Comparison of ENCODE assay signal across 11 cellular contexts in the genomic region with DNA sequence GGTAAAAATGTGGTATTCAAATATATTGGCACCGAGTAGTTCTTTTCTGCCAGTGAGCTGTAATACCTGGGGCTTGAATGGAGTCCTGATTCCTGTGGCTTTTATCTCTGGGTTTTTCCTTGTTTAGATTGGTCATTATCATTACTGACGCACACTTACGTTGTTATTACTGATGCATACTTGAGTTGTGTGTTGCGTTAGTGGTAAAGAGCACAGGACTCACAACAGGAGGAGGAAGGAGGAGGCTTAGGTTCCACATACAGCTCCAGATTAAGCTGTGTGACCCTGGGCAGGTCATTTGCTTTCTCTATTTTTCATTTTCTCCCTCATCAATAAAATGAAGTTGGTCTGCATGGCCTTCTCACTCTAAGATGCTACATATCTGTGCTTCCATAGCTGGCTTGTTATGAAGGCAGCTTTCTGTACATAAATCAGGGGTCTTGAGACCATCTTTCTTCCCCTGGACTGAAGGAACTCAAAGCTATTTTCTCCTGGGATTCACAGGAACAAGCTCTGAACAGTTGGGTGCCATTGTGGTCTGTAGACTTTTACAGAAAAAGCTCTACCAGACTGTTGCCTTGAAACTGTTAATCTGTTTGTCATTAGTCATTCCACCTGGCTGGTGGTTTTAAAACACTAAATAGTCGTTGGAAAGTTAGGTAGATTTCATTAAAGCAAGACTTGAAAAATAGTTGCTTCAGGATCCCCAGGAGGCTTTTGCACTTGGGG. TPM values are rescaled to one million over a fixed set of nuclear protein-coding genes. Genes with fewer than 3 reads are reported as not detected.
DNase-seq lines count a peak whose midpoint lies in the region; ATAC-seq and TF ChIP-seq lines count a peak whose summit lies in the region.
"Had no signal": no experiment of that assay in that cellular context is flagged by ENCODE, and none has a peak within 500 bp of the region (broad histone marks: within the 10 kb centered on the region; RNA-seq: fewer than 3 reads in every experiment).

No MANE protein-coding gene starts in this region.

- peak overlapping the region; percentile 65 for H3K4me3 ChIP-seq in GM08714 (ENCODE audit: low read length)
- peak overlapping the region; percentile 87 for H3K4me3 ChIP-seq in OCI-LY7 (ENCODE audit: low read depth, low read length, poor library complexity, severe bottlenecking)
- H3K4me3 ChIP-seq in esophagus squamous epithelium = peak overlapping the region in 3 of 4 donors; percentile 12 to 36 (median 14)
- H3K4me3 ChIP-seq in psoas muscle = peak overlapping the region; percentile 89

- peaks cover 100% of the 10 kb centered on the region for H3K79me2 ChIP-seq in OCI-LY7 (ENCODE audit: insufficient read depth, low read depth, low read length)

- peak overlapping the region; percentile 75 for H3K4me2 ChIP-seq in OCI-LY7 (ENCODE audit: low read length)

- POLR2A ChIA-PET in OCI-LY7 (lab: Charles Lee) = interaction anchor here (0.6 to 2.3 kb wide), 3 partner anchors 10 to 84 kb away, joined by 3 to 7 read pairs (median 4); no protein-coding TSS in a partner anchor

- H3K9me2 ChIP-seq in OCI-LY7 (ENCODE audit: insufficient read depth, low read length) = no peaks in the 10 kb centered on the region

- peaks cover 80% of the 10 kb centered on the region for H3K4me1 ChIP-seq in OCI-LY7 (ENCODE audit: insufficient read depth, low read length, poor library complexity, severe bottlenecking)
- H3K4me1 ChIP-seq in esophagus squamous epithelium = peaks cover 62 to 83% (median 78%) of the 10 kb centered on the region in 3 donors
- peaks cover 73% of the 10 kb centered on the region for H3K4me1 ChIP-seq in psoas muscle

- CTCF ChIA-PET in OCI-LY7 (lab: Charles Lee; ENCODE audit: unreplicated experiment) = no interaction called here

- no peaks in the 10 kb centered on the region; the same call in 1 of the 2 replicates for H3K4me1 Mint-ChIP-seq in HFFc6 (ENCODE audit: low read depth)

- H3K36me3 ChIP-seq in OCI-LY7 (ENCODE audit: insufficient read depth, low read length) (peaks cover 75% of the 10 kb centered on the region), esophagus squamous epithelium (peaks cover 0 to 4% (median 0%) of the 10 kb centered on the region in 3 donors), psoas muscle (ENCODE audit: insufficient read depth in 1 of 2, low read depth in 1 of 2) (no peaks in the 10 kb centered on the region)

- H3K27ac ChIP-seq in OCI-LY7 (ENCODE audit: low read depth, low read length, poor library complexity, severe bottlenecking) (no peak overlapping the region), esophagus squamous epithelium (peak overlapping the region; percentile 59 to 99 (median 74)), psoas muscle (peak overlapping the region; percentile 92)

- no peak overlapping the region for H3K27ac Mint-ChIP-seq in HFFc6
- H3K27ac Mint-ChIP-seq: activated naive CD4-positive, alpha-beta T cell treated with anti-CD3 and anti-CD28 coated beads for 36 hours had no signal

- H3K9me3 ChIP-seq in OCI-LY7 (ENCODE audit: low read length) = no peaks in the 10 kb centered on the region
- no peaks in the 10 kb centered on the region for H3K9me3 ChIP-seq in esophagus squamous epithelium
- H3K9me3 ChIP-seq in psoas muscle = no peaks in the 10 kb centered on the region

- peaks cover 69% of the 10 kb centered on the region for H4K20me1 ChIP-seq in OCI-LY7 (ENCODE audit: insufficient read depth, low read length)

- no peak overlapping the region for H3K4me3 Mint-ChIP-seq in HFFc6
- H3K4me3 Mint-ChIP-seq: activated naive CD4-positive, alpha-beta T cell treated with anti-CD3 and anti-CD28 coated beads for 36 hours had no signal

- 36 to 50% methylated on average over 5 of the region's 5 CpGs for WGBS in esophagus squamous epithelium, 2 donors
- WGBS in psoas muscle, 3 donors = 61 to 74% (median 65%) methylated on average over 5 of the region's 5 CpGs

- no TSS peak for BruUV-seq in OCI-LY7 (replicated peaks; lab: Mats Ljungman, UMichigan)

- DNase-seq in OCI-LY7 (ENCODE audit: low spot score) (no peak), esophagus squamous epithelium (lab: John Stamatoyannopoulos, UW) (no peak), psoas muscle (no peak), HFFc6 (no peak), DMS79 treated with DMSO at 0.1 percent for 48 hours (lab: John Stamatoyannopoulos, UW) (no peak)
- DNase-seq in stimulated activated naive CD4-positive, alpha-beta T cell treated with Interleukin-2 at 50 U/mL for 16 hours (lab: John Stamatoyannopoulos, UW) = no peak
- DNase-seq: NK-92 treated with Interleukin-12 subunit alpha and Interleukin-12 subunit beta, amount 100 ng/mL, for 24 hours; stimulated activated CD4-positive, alpha-beta T cell treated with anti-CD3 and anti-CD28 coated beads, Interleukin-4, amount 100 ng/mL, for 24 hours had no signal

- H2AFZ ChIP-seq in OCI-LY7 (ENCODE audit: low read length) = no peak overlapping the region

- no peaks in the 10 kb centered on the region for H3K27me3 Mint-ChIP-seq in HFFc6 (ENCODE audit: insufficient read depth)

- no peak for TF ChIP-seq POLR2A in esophagus squamous epithelium (IDR thresholded peaks at IDR 0.05)

- ATAC-seq in psoas muscle (no peak), HG03135 (IDR thresholded peaks at IDR 0.05; ENCODE audit: unreplicated experiment) (no peak)

- no peaks in the 10 kb centered on the region for H3K27me3 ChIP-seq in esophagus squamous epithelium
- H3K27me3 ChIP-seq in psoas muscle (ENCODE audit: insufficient read depth in 3 of 3, low read length in 2 of 3) = no peaks in the 10 kb centered on the region

- TF ChIP-seq CTCF in OCI-LY7 (conservative IDR thresholded peaks at IDR 0.05; ENCODE audit: low read length) (no peak), esophagus squamous epithelium (IDR thresholded peaks at IDR 0.05) (no peak), psoas muscle (IDR thresholded peaks at IDR 0.05) (no peak), HFFc6 (IDR thresholded peaks at IDR 0.05) (no peak)

- H3K9me3 Mint-ChIP-seq in HFFc6 = no peaks in the 10 kb centered on the region
- H3K9me3 Mint-ChIP-seq: activated naive CD4-positive, alpha-beta T cell treated with anti-CD3 and anti-CD28 coated beads for 36 hours had no signal

- intact Hi-C loops in OCI-LY7 (cut with micrococcal nuclease; ENCODE audit: unreplicated experiment) (no loop called here), esophagus squamous epithelium (cut with DNase I) (no loop called here), psoas muscle (cut with DNase I) (loop anchor here in 1 of 2 donors (10.0 kb wide), 1 partner anchor 63 kb away; no protein-coding TSS in a partner anchor)

- peaks cover 5% of the 10 kb centered on the region; the same call in 1 of the 2 replicates for H3K36me3 Mint-ChIP-seq in HFFc6 (ENCODE audit: low read depth)

RNA-seq across cellular contexts. Expression of gene ARID1A, which starts 5.6 kb away (rescaled TPM):
- 51.8 and 55.2 TPM in 2 replicates for total RNA-seq in OCI-LY7 (2014; rRNA removed; shearing (Covaris generic))
- total RNA-seq in OCI-LY7 (2022) (123 and 128 TPM in 2 replicates), esophagus squamous epithelium (10 to 100 TPM; 23.9 to 60.2 (median 43.5) TPM), psoas muscle (10 to 100 TPM; 32.2 to 44.4 (median 39.6) TPM)
- 10 to 100 TPM in 2 of 3 donors, 1 to 10 TPM in 1; 8.8 to 20.8 (median 12.9) TPM for polyA plus RNA-seq in psoas muscle
- total RNA-seq in HFFc6 (2021; fragmentation: NEBNext Ultra II Directional; extraction: Animal tissue kit (Norgen Biotek cat#: 25700)) = 10 to 100 TPM; 46.1 to 51.2 (median 49.2) TPM

Comparison
In these comparisons a context has a peak if more than half of its experiments do, and no peak if none do; other contexts are left out.
1. H3K4me3 ChIP-seq: peak in every context shown above with its lines; median percentile 89 in psoas muscle; 87 in OCI-LY7; 65 in GM08714; 14 in esophagus squamous epithelium.